ENCODE assay signal across 16 cellular contexts in the genomic region with DNA sequence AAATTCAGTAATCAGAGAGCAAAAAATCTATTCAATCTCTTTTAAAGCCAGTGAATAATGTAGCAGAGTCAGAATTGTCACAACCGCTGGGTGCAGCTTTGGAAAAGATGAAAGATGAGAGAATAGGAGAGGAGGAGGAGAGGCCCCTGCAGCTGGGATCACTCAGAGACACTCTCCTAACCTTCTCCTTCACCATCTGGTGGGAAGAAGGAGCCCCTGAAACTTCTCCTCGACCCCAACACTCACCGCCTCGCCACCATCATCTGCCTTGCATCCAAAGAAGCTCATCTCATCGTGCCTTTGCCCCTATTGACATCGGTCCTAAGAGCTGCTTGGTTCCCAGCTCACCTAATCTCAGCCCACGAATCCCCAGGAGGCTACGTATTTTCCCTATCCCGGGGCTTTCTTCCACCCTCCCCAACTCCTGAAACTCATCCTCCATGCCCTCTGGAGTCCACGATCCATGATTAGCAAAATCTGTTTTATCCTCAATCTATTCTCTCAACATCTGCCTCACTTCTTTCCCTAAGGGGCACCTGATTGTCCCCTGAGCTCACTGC. TPM values are rescaled to one million over a fixed set of nuclear protein-coding genes. Genes with fewer than 3 reads are reported as not detected.
DNase-seq lines count a peak whose midpoint lies in the region; ATAC-seq and TF ChIP-seq lines count a peak whose summit lies in the region.
"Had no signal": no experiment of that assay in that cellular context is flagged by ENCODE, and none has a peak within 500 bp of the region (broad histone marks: within the 10 kb centered on the region; RNA-seq: fewer than 3 reads in every experiment).

No MANE protein-coding gene starts in this region.

- no peak for DNase-seq in GM12864 (ENCODE audit: low read depth)
- DNase-seq in Panc1 (ENCODE audit: low read depth, low spot score) = no peak
- no peak for DNase-seq in right lobe of liver
- no peak for DNase-seq in smooth muscle cell (lab: John Stamatoyannopoulos, UW; ENCODE audit: unreplicated experiment)
- no peak for DNase-seq in activated CD4-positive, alpha-beta memory T cell treated with anti-CD3 and anti-CD28 coated beads for 36 hours
- no peak for DNase-seq in MV-4-11 (lab: John Stamatoyannopoulos, UW)
- DNase-seq: HFFc6, NCI-H1930, NCI-H524 treated with DMSO at 0.1 percent for 48 hours, occipital lobe had no signal

- H3K27ac Mint-ChIP-seq in activated CD4-positive, alpha-beta memory T cell treated with anti-CD3 and anti-CD28 coated beads for 36 hours = no peak overlapping the region
- H3K27ac Mint-ChIP-seq: activated CD8-positive, alpha-beta memory T cell treated with anti-CD3 and anti-CD28 coated beads, Interleukin-2, amount 10 ng/mL, durations not matched to agents 7 days and 5 days; HFFc6; stimulated activated naive CD8-positive, alpha-beta T cell treated with anti-CD3 and anti-CD28 coated beads, Interleukin-15, Interleukin-2, amounts not matched to agents 100 ng/mL and 50 ng/mL, for 24 hours; WTC11 had no signal

- H3K27ac ChIP-seq in Panc1 (ENCODE audit: low read length) (peak overlapping the region; percentile 44), right lobe of liver (peak overlapping the region; percentile 35 to 62 (median 62)), smooth muscle cell (ENCODE audit: low read depth) (no peak overlapping the region)
- H3K27ac ChIP-seq: C4-2B had no signal

- H3K36me3 ChIP-seq in Panc1 (ENCODE audit: control insufficient read depth, insufficient read depth, low read length) (no peaks in the 10 kb centered on the region), right lobe of liver (no peaks in the 10 kb centered on the region), smooth muscle cell (ENCODE audit: low read depth) (no peaks in the 10 kb centered on the region)

- in situ Hi-C loops in Panc1 (cut with HindIII; ENCODE audit: low pct_unique_long_range_greater_than_20kb, low sequenced_read_pairs) = no loop called here

- peaks cover 13% of the 10 kb centered on the region for H3K4me1 Mint-ChIP-seq in activated CD4-positive, alpha-beta memory T cell treated with anti-CD3 and anti-CD28 coated beads for 36 hours (ENCODE audit: low read depth)

- H3K36me3 Mint-ChIP-seq in activated CD4-positive, alpha-beta memory T cell treated with anti-CD3 and anti-CD28 coated beads for 36 hours = no peaks in the 10 kb centered on the region
- H3K36me3 Mint-ChIP-seq: activated CD8-positive, alpha-beta memory T cell treated with anti-CD3 and anti-CD28 coated beads, Interleukin-2, amount 10 ng/mL, durations not matched to agents 7 days and 5 days; WTC11 had no signal

- POLR2A ChIA-PET in Panc1 (lab: Charles Lee) = no interaction called here
- POLR2A ChIA-PET in activated CD4-positive, alpha-beta memory T cell treated with anti-CD3 and anti-CD28 coated beads for 36 hours (lab: Charles Lee) = interaction anchor here (0.7 to 2.2 kb wide), 12 partner anchors 9 to 253 kb away, joined by 3 to 12 read pairs (median 4); no protein-coding TSS in a partner anchor

- no peak overlapping the region for H3K4me2 ChIP-seq in smooth muscle cell

- H3K27me3 Mint-ChIP-seq in activated CD4-positive, alpha-beta memory T cell treated with anti-CD3 and anti-CD28 coated beads for 36 hours = no peaks in the 10 kb centered on the region
- H3K27me3 Mint-ChIP-seq: activated CD8-positive, alpha-beta memory T cell treated with anti-CD3 and anti-CD28 coated beads, Interleukin-2, amount 10 ng/mL, durations not matched to agents 7 days and 5 days; stimulated activated naive CD8-positive, alpha-beta T cell treated with anti-CD3 and anti-CD28 coated beads, Interleukin-15, Interleukin-2, amounts not matched to agents 100 ng/mL and 50 ng/mL, for 24 hours had no signal

- no peaks in the 10 kb centered on the region for H3K27me3 ChIP-seq in Panc1 (ENCODE audit: control insufficient read depth, insufficient read depth, low read length)
- no peaks in the 10 kb centered on the region for H3K27me3 ChIP-seq in right lobe of liver
- no peaks in the 10 kb centered on the region for H3K27me3 ChIP-seq in smooth muscle cell (ENCODE audit: low read depth)

- no peaks in the 10 kb centered on the region for H4K20me1 ChIP-seq in smooth muscle cell (ENCODE audit: low read depth)

- 75% methylated on average over 9 of the region's 10 CpGs for WGBS in right lobe of liver (ENCODE audit: insufficient coverage, low coverage, low lambda C conversion rate, missing lambda C conversion rate)
- WGBS in smooth muscle cell (ENCODE audit: low lambda C conversion rate) = 87% methylated on average over 10 of the region's 10 CpGs

- H3K4me3 Mint-ChIP-seq in activated CD4-positive, alpha-beta memory T cell treated with anti-CD3 and anti-CD28 coated beads for 36 hours = no peak overlapping the region
- H3K4me3 Mint-ChIP-seq: activated CD8-positive, alpha-beta memory T cell treated with anti-CD3 and anti-CD28 coated beads, Interleukin-2, amount 10 ng/mL, durations not matched to agents 7 days and 5 days; HFFc6; stimulated activated naive CD8-positive, alpha-beta T cell treated with anti-CD3 and anti-CD28 coated beads, Interleukin-15, Interleukin-2, amounts not matched to agents 100 ng/mL and 50 ng/mL, for 24 hours; WTC11 had no signal

- H3K4me3 ChIP-seq in GM12864 (ENCODE audit: low read depth, low read length) (peak overlapping the region; percentile 29), Panc1 (ENCODE audit: low read depth in 2 of 2, low read length in 2 of 2) (no peak overlapping the region), right lobe of liver (no peak overlapping the region), smooth muscle cell (no peak overlapping the region)

- BruUV-seq in Panc1 (replicated peaks; lab: Mats Ljungman, UMichigan) = no TSS peak

- peaks cover 37% of the 10 kb centered on the region for H3K4me1 ChIP-seq in Panc1 (ENCODE audit: control insufficient read depth, insufficient read depth, low read length)
- peaks cover 0 to 23% (median 5%) of the 10 kb centered on the region in 4 donors for H3K4me1 ChIP-seq in right lobe of liver
- H3K4me1 ChIP-seq in smooth muscle cell (ENCODE audit: low read depth) = peaks cover 19% of the 10 kb centered on the region

- H3K9ac ChIP-seq in smooth muscle cell (ENCODE audit: low read depth) = no peak overlapping the region

- CTCF ChIA-PET in Panc1 (lab: Charles Lee) = interaction anchor here (0.6 kb wide), 1 partner anchor 247 kb away, joined by 3 read pairs; no protein-coding TSS in a partner anchor
- CTCF ChIA-PET in activated CD4-positive, alpha-beta memory T cell treated with anti-CD3 and anti-CD28 coated beads for 36 hours (lab: Charles Lee) = interaction anchor here (1.0 to 3.1 kb wide), 14 partner anchors 9 to 222 kb away, joined by 3 to 13 read pairs (median 6); no protein-coding TSS in a partner anchor

- peaks cover 16% of the 10 kb centered on the region for H3F3A ChIP-seq in smooth muscle cell (ENCODE audit: low read depth)

- H3K79me2 ChIP-seq in smooth muscle cell (ENCODE audit: low read depth) = no peaks in the 10 kb centered on the region

- H3K9me3 ChIP-seq in Panc1 (ENCODE audit: control insufficient read depth, insufficient read depth, low read depth, low read length) (no peaks in the 10 kb centered on the region), right lobe of liver (no peaks in the 10 kb centered on the region), smooth muscle cell (replicated peaks; ENCODE audit: low read depth) (no peaks in the 10 kb centered on the region)

- H2AFZ ChIP-seq in smooth muscle cell (ENCODE audit: low read depth) = peak overlapping the region; percentile 31

- no peak for ATAC-seq in Panc1
- no peak for ATAC-seq in right lobe of liver
- ATAC-seq in HG03520 (IDR thresholded peaks at IDR 0.05; ENCODE audit: unreplicated experiment) = no peak
- no peak for ATAC-seq in GM21360 (IDR thresholded peaks at IDR 0.05; ENCODE audit: unreplicated experiment)
- ATAC-seq: WTC11 had no signal

- intact Hi-C loops in Panc1 (cut with micrococcal nuclease; ENCODE audit: unreplicated experiment) (no loop called here), right lobe of liver (cut with DNase I) (no loop called here)
- intact Hi-C loops in activated CD4-positive, alpha-beta memory T cell treated with anti-CD3 and anti-CD28 coated beads for 36 hours (cut with micrococcal nuclease) = loop anchor here (1.0 to 10.0 kb wide), 5 partner anchors 8 to 388 kb away; a partner anchor contains a TSS

- no peak for TF ChIP-seq CTCF in GM12864 (IDR thresholded peaks at IDR 0.05; ENCODE audit: low read depth, low read length, missing control alignments)
- no peak for TF ChIP-seq CTCF in Panc1 (IDR thresholded peaks at IDR 0.05)
- TF ChIP-seq CTCF in right lobe of liver (IDR thresholded peaks at IDR 0.05) = no peak
- no peak for TF ChIP-seq CTCF in smooth muscle cell (IDR thresholded peaks at IDR 0.05; ENCODE audit: borderline replicate concordance, insufficient read depth, poor library complexity, severe bottlenecking)

- no peaks in the 10 kb centered on the region for H3K9me3 Mint-ChIP-seq in activated CD4-positive, alpha-beta memory T cell treated with anti-CD3 and anti-CD28 coated beads for 36 hours
- H3K9me3 Mint-ChIP-seq: HFFc6; stimulated activated naive CD8-positive, alpha-beta T cell treated with anti-CD3 and anti-CD28 coated beads, Interleukin-15, Interleukin-2, amounts not matched to agents 100 ng/mL and 50 ng/mL, for 24 hours; WTC11 had no signal

- TF ChIP-seq POLR2A in right lobe of liver (IDR thresholded peaks at IDR 0.05) = no peak

RNA-seq across cellular contexts. Expression of a gene that starts 58.5 kb away (rescaled TPM):
- total RNA-seq in Panc1 (2021; ENCODE audit: unreplicated experiment) (14.8 TPM), right lobe of liver (10 to 100 TPM in 4 of 6 experiments, 1 to 10 TPM in 2; 8.2 to 20.9 (median 12.3) TPM), smooth muscle cell (15.2 and 22.9 TPM in 2 replicates)
- 18.7 TPM for polyA plus RNA-seq in Panc1 (2012; ENCODE audit: insufficient read length)
- polyA plus RNA-seq in smooth muscle cell = 5.1 and 12.2 TPM in 2 replicates
- not detected for total RNA-seq in activated CD4-positive, alpha-beta memory T cell treated with anti-CD3 and anti-CD28 coated beads for 36 hours
- total RNA-seq: activated CD8-positive, alpha-beta memory T cell treated with anti-CD3 and anti-CD28 coated beads, Interleukin-2, amount 10 ng/mL, durations not matched to agents 7 days and 5 days; HFFc6 had no signal

Comparison
In these comparisons a context has a peak if more than half of its experiments do, and no peak if none do; other contexts are left out.
1. RNA of a gene that starts 58.5 kb away (total RNA-seq): 15.2 to 22.9 TPM in smooth muscle cell, 14.8 TPM in Panc1 (single experiment) and 8.2 to 20.9 TPM in right lobe of liver; not detected in activated CD4-positive, alpha-beta memory T cell treated with anti-CD3 and anti-CD28 coated beads for 36 hours; every median in the first group is over 4 times any median in the second.